6 cellular contexts compared by ENCODE assay signal in the genomic region with DNA sequence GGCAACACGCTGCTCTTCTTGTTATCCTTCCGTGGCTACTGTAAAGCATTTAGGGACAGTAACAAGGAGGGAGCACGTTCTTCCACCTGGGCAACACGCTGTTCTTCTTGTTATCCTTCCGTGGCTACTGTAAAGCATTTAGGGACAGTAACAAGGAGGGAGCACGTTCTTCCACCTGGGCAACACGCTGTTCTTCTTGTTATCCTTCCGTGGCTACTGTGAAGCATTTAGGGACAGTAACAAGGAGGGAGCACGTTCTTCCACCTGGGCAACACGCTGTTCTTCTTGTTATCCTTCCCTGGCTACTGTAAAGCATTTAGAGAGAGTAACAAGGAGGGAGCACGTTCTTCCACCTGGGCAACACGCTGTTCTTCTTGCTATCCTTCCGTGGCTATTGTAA. TPM values are rescaled to one million over a fixed set of nuclear protein-coding genes. Genes with fewer than 3 reads are reported as not detected.
"Had no signal": no experiment of that assay in that cellular context is flagged by ENCODE, and none has a peak within 500 bp of the region (broad histone marks: within the 10 kb centered on the region; RNA-seq: fewer than 3 reads in every experiment).

No MANE protein-coding gene starts in this region.

RNA-seq across cellular contexts. Expression of gene OR2V1, which starts 17.4 kb away (rescaled TPM):
- total RNA-seq: HepG2, HT-29, HT1080, IMR-90 had no signal
- polyA plus RNA-seq: HepG2, IgD-negative memory B cell, IMR-90 had no signal

RNA-seq across cellular contexts. Expression of gene OR2V2, which starts 33.8 kb away (rescaled TPM):
- total RNA-seq: HepG2, HT-29, HT1080, IMR-90, K562 had no signal
- polyA plus RNA-seq: HepG2, IgD-negative memory B cell, IMR-90 had no signal
